In the genomic region with DNA sequence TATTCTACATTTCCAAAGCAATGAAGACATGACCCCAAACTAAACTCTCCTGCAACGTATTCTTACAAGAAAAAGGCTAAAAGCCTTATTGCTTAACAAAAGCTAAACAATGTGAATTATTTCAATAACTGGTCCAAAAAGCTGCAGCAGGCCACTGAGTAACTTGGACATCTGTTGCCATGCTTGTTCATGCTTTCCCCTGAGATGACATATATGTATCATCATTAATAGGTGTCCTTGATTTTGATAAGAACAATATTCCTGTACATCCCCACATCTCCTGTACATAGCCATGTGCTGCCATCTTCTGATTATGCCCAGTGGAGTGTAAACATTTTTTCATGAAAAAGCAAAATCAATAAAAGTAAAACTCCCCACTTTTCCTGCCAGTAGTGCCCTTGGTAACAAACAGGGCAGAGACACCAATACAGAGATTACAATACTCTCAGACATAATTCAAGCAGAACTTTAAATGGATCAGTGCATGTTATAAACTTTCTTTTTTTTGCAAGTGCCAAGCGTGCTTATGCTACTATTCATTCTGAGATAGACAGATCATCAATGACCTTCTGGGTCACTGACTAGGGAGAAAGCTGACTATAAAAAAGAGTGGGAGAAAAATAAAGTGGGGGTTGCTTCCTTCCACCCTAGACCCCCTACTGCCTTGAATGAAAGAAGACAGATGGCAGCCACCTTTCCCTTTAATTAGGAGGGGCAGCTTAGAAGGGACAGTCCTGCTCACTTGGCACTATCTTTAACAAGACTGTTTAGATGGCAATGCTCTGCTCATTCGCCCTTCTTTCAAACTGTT, we compare ENCODE assay signal across 9 cellular contexts.
DNase-seq lines count a peak whose midpoint lies in the region; ATAC-seq and TF ChIP-seq lines count a peak whose summit lies in the region.
"Had no signal": no experiment of that assay in that cellular context is flagged by ENCODE, and none has a peak within 500 bp of the region (broad histone marks: within the 10 kb centered on the region; RNA-seq: fewer than 3 reads in every experiment).

No MANE protein-coding gene starts in this region.

- WGBS in ovary, 3 donors = 19 to 41% (median 19%) methylated on average over 3 of the region's 3 CpGs

- BruUV-seq in Panc1 (replicated peaks; lab: Mats Ljungman, UMichigan) = no TSS peak

- H3K27me3 ChIP-seq in Panc1 (ENCODE audit: control insufficient read depth, insufficient read depth, low read length) = no peaks in the 10 kb centered on the region
- H3K27me3 ChIP-seq in effector memory CD4-positive, alpha-beta T cell (replicated peaks; ENCODE audit: control insufficient read depth, insufficient read depth, low read length, poor library complexity, severe bottlenecking) = no peaks in the 10 kb centered on the region
- H3K27me3 ChIP-seq in ovary = no peaks in the 10 kb centered on the region

- POLR2A ChIA-PET in Panc1 (lab: Charles Lee) = interaction anchor here (0.5 to 1.2 kb wide), 6 partner anchors 8 to 43 kb away, joined by 3 to 7 read pairs (median 5); no protein-coding TSS in a partner anchor

- H3K4me3 ChIP-seq in Panc1 (ENCODE audit: low read depth in 2 of 2, low read length in 2 of 2) = peak overlapping the region; percentile 67 to 83
- H3K4me3 ChIP-seq in effector memory CD4-positive, alpha-beta T cell (ENCODE audit: insufficient read depth, low read depth, low read length, poor library complexity, severe bottlenecking) = peak overlapping the region; percentile 53
- peak overlapping the region; percentile 51 for H3K4me3 ChIP-seq in ovary

- H3K27ac ChIP-seq in Panc1 (ENCODE audit: low read length) (peak overlapping the region; percentile 99), ovary (no peak overlapping the region)
- H3K27ac ChIP-seq in effector memory CD4-positive, alpha-beta T cell (ENCODE audit: insufficient read depth, low read length, poor library complexity, severe bottlenecking) = peak overlapping the region; percentile 83

- peaks cover 6% of the 10 kb centered on the region for H3K36me3 ChIP-seq in Panc1 (ENCODE audit: control insufficient read depth, insufficient read depth, low read length)
- H3K36me3 ChIP-seq in effector memory CD4-positive, alpha-beta T cell (ENCODE audit: control insufficient read depth, insufficient read depth, low read length) = peaks cover 21% of the 10 kb centered on the region
- no peaks in the 10 kb centered on the region for H3K36me3 ChIP-seq in ovary

- H3K4me1 ChIP-seq in Panc1 (ENCODE audit: control insufficient read depth, insufficient read depth, low read length) (peaks cover 70% of the 10 kb centered on the region), ovary (ENCODE audit: insufficient read depth) (peaks cover 18% of the 10 kb centered on the region)
- peaks cover 55% of the 10 kb centered on the region for H3K4me1 ChIP-seq in effector memory CD4-positive, alpha-beta T cell (ENCODE audit: control insufficient read depth, insufficient read depth, low read length, poor library complexity, severe bottlenecking)

- DNase-seq in EH (ENCODE audit: low read depth) = peak; percentile 60
- DNase-seq in Panc1 (ENCODE audit: low read depth, low spot score) = no peak
- DNase-seq in effector memory CD4-positive, alpha-beta T cell = no peak
- DNase-seq in ovary = no peak
- DNase-seq in UCSD-AML1 (lab: John Stamatoyannopoulos, UW; ENCODE audit: unreplicated experiment) = no peak
- DNase-seq in NCI-H1436 (lab: John Stamatoyannopoulos, UW) = no peak
- DNase-seq in HuH-7.5 (ENCODE audit: low spot score) = no peak
- no peak for DNase-seq in mucosa of gallbladder (ENCODE audit: low spot score)
- DNase-seq: MV-4-11 had no signal

- no peaks in the 10 kb centered on the region for H3K9me3 ChIP-seq in Panc1 (ENCODE audit: control insufficient read depth, insufficient read depth, low read depth, low read length)
- no peaks in the 10 kb centered on the region for H3K9me3 ChIP-seq in effector memory CD4-positive, alpha-beta T cell (ENCODE audit: control insufficient read depth, low read length)
- no peaks in the 10 kb centered on the region for H3K9me3 ChIP-seq in ovary

- ATAC-seq in Panc1 = no peak; the same call in 1 of the 2 replicates

- intact Hi-C loops in Panc1 (cut with micrococcal nuclease; ENCODE audit: unreplicated experiment) (loop anchor here (5.0 kb wide), 1 partner anchor 42 kb away; no protein-coding TSS in a partner anchor), ovary (cut with DNase I) (no loop called here)

- TF ChIP-seq POLR2A in ovary (IDR thresholded peaks at IDR 0.05) = no peak

- peak; percentile 15; the same call in 1 of the 2 replicates for TF ChIP-seq CTCF in Panc1 (IDR thresholded peaks at IDR 0.05)
- no peak for TF ChIP-seq CTCF in ovary (IDR thresholded peaks at IDR 0.05)

- CTCF ChIA-PET in Panc1 (lab: Charles Lee) = interaction anchor here (0.6 to 1.7 kb wide), 2 partner anchors 16 to 42 kb away, joined by 3 to 11 read pairs; no protein-coding TSS in a partner anchor

- in situ Hi-C loops in Panc1 (cut with HindIII; ENCODE audit: low pct_unique_long_range_greater_than_20kb, low sequenced_read_pairs) = no loop called here

- no peak for TF ChIP-seq EP300 in ovary (IDR thresholded peaks at IDR 0.05)

Comparison
In these comparisons a context has a peak if more than half of its experiments do, and no peak if none do; other contexts are left out.
1. H3K27ac ChIP-seq: peak in Panc1 (single experiment) and effector memory CD4-positive, alpha-beta T cell (single experiment); none in ovary (0 of 2).
2. Peak in every context shown above with its lines, with median percentiles within 50 percentile points of each other: H3K4me3 ChIP-seq.